8 cellular contexts compared by ENCODE assay signal in the genomic region with DNA sequence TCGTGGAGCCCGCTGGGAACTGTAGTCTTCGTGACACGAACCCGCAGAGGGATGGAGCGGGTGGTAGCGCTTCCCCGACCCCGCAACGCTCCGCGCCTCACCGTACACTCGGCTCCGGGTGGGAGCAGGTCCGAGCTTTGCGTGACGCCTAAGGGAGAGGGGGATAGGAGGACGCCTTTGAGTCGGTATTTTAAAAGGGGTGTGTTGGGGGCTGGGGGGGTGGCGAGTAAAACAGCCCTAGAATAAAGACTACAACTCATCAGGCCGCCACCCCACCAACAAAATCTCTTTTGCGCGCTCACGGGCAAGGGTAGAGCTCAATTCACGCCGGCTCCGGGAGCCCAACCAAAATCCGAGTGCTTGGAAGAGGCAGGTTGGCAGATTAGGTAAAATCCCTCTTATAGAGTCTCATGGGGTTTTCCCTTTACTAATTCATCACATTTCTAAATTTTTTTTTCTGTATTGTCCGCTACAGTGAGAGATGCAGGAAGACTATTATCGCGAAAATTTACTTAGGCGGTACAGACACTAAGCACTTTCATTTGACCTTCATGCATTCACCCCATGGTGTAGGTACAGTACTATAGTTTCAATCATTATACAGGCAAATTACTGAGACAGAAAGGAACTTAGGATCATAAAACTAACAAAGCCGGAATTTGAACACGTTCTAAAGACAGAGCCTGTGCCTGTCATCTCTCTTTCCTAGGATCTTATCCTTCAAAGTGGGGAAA.
DNase-seq lines count a peak whose midpoint lies in the region; ATAC-seq lines count a peak whose summit lies in the region.

No MANE protein-coding gene starts in this region.

- peak; percentile 9 for ATAC-seq in HG03039 (IDR thresholded peaks at IDR 0.05; ENCODE audit: unreplicated experiment)

- DNase-seq in activated T-cell treated with anti-CD3 and anti-CD28 coated beads for 48 hours (ENCODE audit: low read depth): peak; percentile 36
- no peak for DNase-seq in activated T-cell treated with anti-CD3 and anti-CD28 coated beads, Interleukin-2, amount 50 U/mL, for 48 hours
- no peak for DNase-seq in NT2/D1 (ENCODE audit: low read depth, low spot score)
- DNase-seq in activated naive CD8-positive, alpha-beta T cell treated with anti-CD3 and anti-CD28 coated beads, Interleukin-2, amount 50 U/mL, for 16 hours (ENCODE audit: low read depth, low spot score): peak; percentile 3
- DNase-seq in stimulated activated CD4-positive, alpha-beta T cell treated with anti-CD3 and anti-CD28 coated beads, Interleukin-15, amount 100 ng/mL, for 48 hours (ENCODE audit: low read depth in 2 of 2): peak; percentile 27 to 31
- no peak for DNase-seq in glomerular visceral epithelial cell (ENCODE audit: extremely low spot score)

- H3K27ac ChIP-seq in iPS-18a (ENCODE audit: low read length): no peak overlapping the region

- peaks cover 15% of the 10 kb centered on the region for H3K27me3 ChIP-seq in NT2/D1 (ENCODE audit: insufficient read depth, insufficient read length)
- H3K27me3 ChIP-seq in iPS-18a (ENCODE audit: control insufficient read depth, insufficient read depth, low read length): peaks cover 22% of the 10 kb centered on the region

- H3K9me3 ChIP-seq in NT2/D1 (ENCODE audit: insufficient read depth, low read length) (no peaks in the 10 kb centered on the region), iPS-18a (ENCODE audit: control insufficient read depth, low read depth, low read length) (no peaks in the 10 kb centered on the region)

- H3K36me3 ChIP-seq in NT2/D1 (ENCODE audit: insufficient read depth, insufficient read length, low read length) (no peaks in the 10 kb centered on the region), iPS-18a (ENCODE audit: control insufficient read depth, low read depth, low read length) (no peaks in the 10 kb centered on the region)

- H3K9ac ChIP-seq in NT2/D1 (ENCODE audit: insufficient read length, low read depth) (peak overlapping the region; percentile 95), iPS-18a (ENCODE audit: low read length) (peak overlapping the region; percentile 63)

- H3K4me3 ChIP-seq in NT2/D1 (ENCODE audit: insufficient read length, low read depth) (peak overlapping the region; percentile 88), iPS-18a (ENCODE audit: low read length) (peak overlapping the region; percentile 92)

- H3K4me1 ChIP-seq in NT2/D1 (ENCODE audit: insufficient read depth, insufficient read length) (no peaks in the 10 kb centered on the region), iPS-18a (ENCODE audit: control insufficient read depth, low read depth, low read length) (peaks cover 3% of the 10 kb centered on the region)

Comparison
In these comparisons a context has a peak if more than half of its experiments do, and no peak if none do; other contexts are left out.
1. DNase-seq: peak in activated T-cell treated with anti-CD3 and anti-CD28 coated beads for 48 hours (single experiment), activated naive CD8-positive, alpha-beta T cell treated with anti-CD3 and anti-CD28 coated beads, Interleukin-2, amount 50 U/mL, for 16 hours (single experiment) and stimulated activated CD4-positive, alpha-beta T cell treated with anti-CD3 and anti-CD28 coated beads, Interleukin-15, amount 100 ng/mL, for 48 hours (2 of 2); none in activated T-cell treated with anti-CD3 and anti-CD28 coated beads, Interleukin-2, amount 50 U/mL, for 48 hours (0 of 2), NT2/D1 (single experiment) and glomerular visceral epithelial cell (single experiment).